9 cellular contexts compared by ENCODE assay signal in the genomic region with DNA sequence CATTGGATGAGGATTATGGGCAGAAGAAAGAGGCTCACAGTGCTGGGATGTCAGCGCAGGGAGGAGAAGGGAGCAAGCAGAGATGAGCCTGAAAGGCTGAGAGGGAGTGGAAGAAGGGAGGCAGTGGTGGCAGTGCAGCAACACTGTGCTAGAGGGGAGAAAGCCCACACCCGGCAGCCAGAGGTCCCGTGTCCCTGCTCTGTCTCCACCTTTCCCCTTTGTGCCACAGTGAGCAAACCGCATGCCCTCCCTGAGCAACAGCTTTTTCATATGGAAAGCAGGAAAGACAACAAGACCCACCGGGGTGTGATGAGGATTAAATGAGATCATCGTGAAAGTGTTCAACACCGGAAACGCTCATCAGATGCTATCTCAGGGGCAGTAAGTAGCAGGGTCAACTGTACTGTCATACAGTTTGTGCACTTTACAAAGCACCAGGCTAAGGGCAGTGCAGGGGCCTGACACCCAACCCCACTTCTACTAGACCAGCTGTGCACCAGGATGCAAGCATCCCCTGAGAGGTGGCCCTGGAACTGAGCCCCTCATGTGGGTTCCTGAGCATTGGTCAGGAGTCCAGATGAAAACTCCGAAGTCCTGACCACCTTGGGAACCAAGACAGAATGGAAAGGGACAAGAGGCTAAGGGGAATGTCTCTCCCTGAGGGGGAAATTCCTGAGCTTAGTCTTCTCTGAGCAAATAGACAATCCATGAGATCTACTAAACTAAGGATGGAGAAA. TPM values are rescaled to one million over a fixed set of nuclear protein-coding genes. Genes with fewer than 3 reads are reported as not detected.
DNase-seq lines count a peak whose midpoint lies in the region; ATAC-seq and TF ChIP-seq lines count a peak whose summit lies in the region.
"Had no signal": no experiment of that assay in that cellular context is flagged by ENCODE, and none has a peak within 500 bp of the region (broad histone marks: within the 10 kb centered on the region; RNA-seq: fewer than 3 reads in every experiment).

No MANE protein-coding gene starts in this region.

- no peaks in the 10 kb centered on the region for H3K79me2 ChIP-seq in SK-N-SH (ENCODE audit: insufficient read depth)
- no peaks in the 10 kb centered on the region for H3K79me2 ChIP-seq in smooth muscle cell (ENCODE audit: low read depth)

- POLR2A ChIA-PET in SK-N-SH (lab: Yijun Ruan, JAX) = interaction anchor here (1.3 kb wide), 1 partner anchor 40 kb away, joined by 3 read pairs; no protein-coding TSS in a partner anchor

- TF ChIP-seq CTCF in SK-N-SH (IDR thresholded peaks at IDR 0.05) (no peak), smooth muscle cell (IDR thresholded peaks at IDR 0.05; ENCODE audit: borderline replicate concordance, insufficient read depth, poor library complexity, severe bottlenecking) (no peak)

- 0 out of 2 replicates have a peak overlapping the region, but pooled peaks have one; percentile 11 for H3K4me2 ChIP-seq in SK-N-SH
- peak overlapping the region; percentile 55 for H3K4me2 ChIP-seq in smooth muscle cell

- H2AFZ ChIP-seq in SK-N-SH (ENCODE audit: low read depth) = no peak overlapping the region; the same call in 1 of the 2 replicates
- peak overlapping the region; percentile 37 for H2AFZ ChIP-seq in smooth muscle cell (ENCODE audit: low read depth)

- peaks cover 12% of the 10 kb centered on the region for H3K4me1 Mint-ChIP-seq in activated naive CD8-positive, alpha-beta T cell (ENCODE audit: low read depth)
- peaks cover 8% of the 10 kb centered on the region for H3K4me1 Mint-ChIP-seq in activated naive CD8-positive, alpha-beta T cell treated with anti-CD3 and anti-CD28 coated beads for 36 hours

- no peak for TF ChIP-seq RAD21 in SK-N-SH (IDR thresholded peaks at IDR 0.05; ENCODE audit: low read length)

- H3K9me3 Mint-ChIP-seq in activated naive CD8-positive, alpha-beta T cell (ENCODE audit: low read depth) = no peaks in the 10 kb centered on the region
- no peaks in the 10 kb centered on the region for H3K9me3 Mint-ChIP-seq in activated naive CD8-positive, alpha-beta T cell treated with anti-CD3 and anti-CD28 coated beads for 36 hours
- H3K9me3 Mint-ChIP-seq: activated naive CD4-positive, alpha-beta T cell treated with anti-CD3 and anti-CD28 coated beads, Interleukin-2, amount 50 U/mL, for 24 hours had no signal

- 46% methylated on average over 9 of the region's 9 CpGs for WGBS in SK-N-SH (ENCODE audit: low lambda C conversion rate)
- WGBS in smooth muscle cell (ENCODE audit: low lambda C conversion rate) = 15% methylated on average over 9 of the region's 9 CpGs

- H3K9ac ChIP-seq in SK-N-SH (no peak overlapping the region), smooth muscle cell (ENCODE audit: low read depth) (no peak overlapping the region)

- H3K4me1 ChIP-seq in SK-N-SH (ENCODE audit: control insufficient read depth in 1 of 2, insufficient read depth in 2 of 2, low read depth in 1 of 2, low read length in 1 of 2) = peaks cover 0 to 9% of the 10 kb centered on the region in 2 experiments; a peak in 2 of 4 replicates
- H3K4me1 ChIP-seq in smooth muscle cell (ENCODE audit: low read depth) = peaks cover 10% of the 10 kb centered on the region

- peak; percentile 43 for ATAC-seq in Right ventricle myocardium superior (ENCODE audit: poor library complexity)
- no peak for ATAC-seq in HG02840 (IDR thresholded peaks at IDR 0.05; ENCODE audit: low FRiP score, unreplicated experiment)

- H3K9me3 ChIP-seq in SK-N-SH (no peaks in the 10 kb centered on the region), smooth muscle cell (replicated peaks; ENCODE audit: low read depth) (no peaks in the 10 kb centered on the region)

- H3K27me3 ChIP-seq in SK-N-SH (ENCODE audit: insufficient read depth) (no peaks in the 10 kb centered on the region), smooth muscle cell (ENCODE audit: low read depth) (no peaks in the 10 kb centered on the region)

- CTCF ChIA-PET in SK-N-SH (lab: Yijun Ruan, JAX) = interaction anchor here (0.6 to 8.4 kb wide), 34 partner anchors 12 to 352 kb away, joined by 3 to 100 read pairs (median 6); partner anchors contain the start of genes IGSF8, NCSTN, NHLH1 and PEX19

- H3F3A ChIP-seq in SK-N-SH (replicated peaks; ENCODE audit: insufficient read depth) = no peaks in the 10 kb centered on the region
- no peaks in the 10 kb centered on the region for H3F3A ChIP-seq in smooth muscle cell (ENCODE audit: low read depth)

- peak overlapping the region; percentile 33 for H3K4me3 Mint-ChIP-seq in activated naive CD8-positive, alpha-beta T cell
- no peak overlapping the region for H3K4me3 Mint-ChIP-seq in activated naive CD8-positive, alpha-beta T cell treated with anti-CD3 and anti-CD28 coated beads for 36 hours
- H3K4me3 Mint-ChIP-seq: activated naive CD4-positive, alpha-beta T cell treated with anti-CD3 and anti-CD28 coated beads, Interleukin-2, amount 50 U/mL, for 24 hours had no signal

- no peak overlapping the region for H3K27ac ChIP-seq in SK-N-SH (ENCODE audit: low read depth in 2 of 2, low read length in 1 of 2)
- H3K27ac ChIP-seq in smooth muscle cell (ENCODE audit: low read depth) = no peak overlapping the region

- H3K27me3 Mint-ChIP-seq in activated naive CD8-positive, alpha-beta T cell = no peaks in the 10 kb centered on the region
- H3K27me3 Mint-ChIP-seq in activated naive CD8-positive, alpha-beta T cell treated with anti-CD3 and anti-CD28 coated beads for 36 hours = no peaks in the 10 kb centered on the region
- H3K27me3 Mint-ChIP-seq: activated naive CD4-positive, alpha-beta T cell treated with anti-CD3 and anti-CD28 coated beads, Interleukin-2, amount 50 U/mL, for 24 hours had no signal

- TF ChIP-seq EP300 in SK-N-SH (IDR thresholded peaks at IDR 0.05; ENCODE audit: borderline replicate concordance in 1 of 2, low read depth in 1 of 2, low read length in 1 of 2) = no peak

- H3K4me3 ChIP-seq in SK-N-SH (ENCODE audit: low read depth in 2 of 2, low read length in 1 of 2) (no peak overlapping the region), smooth muscle cell (no peak overlapping the region)

- no peaks in the 10 kb centered on the region for H4K20me1 ChIP-seq in SK-N-SH (ENCODE audit: insufficient read depth)
- H4K20me1 ChIP-seq in smooth muscle cell (ENCODE audit: low read depth) = no peaks in the 10 kb centered on the region

- H3K36me3 ChIP-seq in SK-N-SH (replicated peaks in 1 of 2; ENCODE audit: control insufficient read depth in 1 of 2, insufficient read depth in 2 of 2, low read length in 1 of 2) (no peaks in the 10 kb centered on the region), smooth muscle cell (ENCODE audit: low read depth) (no peaks in the 10 kb centered on the region)

- no peaks in the 10 kb centered on the region for H3K36me3 Mint-ChIP-seq in activated naive CD8-positive, alpha-beta T cell
- no peaks in the 10 kb centered on the region for H3K36me3 Mint-ChIP-seq in activated naive CD8-positive, alpha-beta T cell treated with anti-CD3 and anti-CD28 coated beads for 36 hours
- H3K36me3 Mint-ChIP-seq: activated naive CD4-positive, alpha-beta T cell treated with anti-CD3 and anti-CD28 coated beads, Interleukin-2, amount 50 U/mL, for 24 hours had no signal

- no peaks in the 10 kb centered on the region for H3K9me2 ChIP-seq in SK-N-SH

- DNase-seq in activated naive CD8-positive, alpha-beta T cell treated with anti-CD3 and anti-CD28 coated beads for 36 hours = no peak
- DNase-seq in SK-N-SH = no peak
- DNase-seq in Right ventricle myocardium superior = no peak
- no peak for DNase-seq in smooth muscle cell (lab: John Stamatoyannopoulos, UW; ENCODE audit: unreplicated experiment)
- DNase-seq in NCI-H1930 (lab: John Stamatoyannopoulos, UW) = no peak
- DNase-seq in DMS79 treated with DMSO at 0.1 percent for 48 hours (lab: John Stamatoyannopoulos, UW) = no peak

- intact Hi-C loops in Right ventricle myocardium superior (cut with DNase I) = loop anchor here (10.0 kb wide), 1 partner anchor 291 kb away; the partner anchor contains the start of gene KCNJ9

- no peak overlapping the region for H3K27ac Mint-ChIP-seq in activated naive CD8-positive, alpha-beta T cell
- H3K27ac Mint-ChIP-seq in activated naive CD8-positive, alpha-beta T cell treated with anti-CD3 and anti-CD28 coated beads for 36 hours = no peak overlapping the region
- H3K27ac Mint-ChIP-seq: activated naive CD4-positive, alpha-beta T cell treated with anti-CD3 and anti-CD28 coated beads, Interleukin-2, amount 50 U/mL, for 24 hours had no signal

TF ChIP-seq in SK-N-SH, 30 proteins besides CTCF, POLR2A, EP300 and RAD21 (continues in another document):
- TF ChIP-seq TEAD4 (IDR thresholded peaks at IDR 0.05; ENCODE audit: borderline replicate concordance, insufficient read depth) = no peak
- no peak for TF ChIP-seq RFX5 (IDR thresholded peaks at IDR 0.05; ENCODE audit: low read length)

RNA-seq across cellular contexts. Expression of gene NHLH1, which starts 9.1 kb away (rescaled TPM):
- total RNA-seq in activated naive CD8-positive, alpha-beta T cell treated with anti-CD3 and anti-CD28 coated beads for 36 hours = under 1 TPM; 0.34 to 0.52 TPM
- polyA plus RNA-seq in SK-N-SH (2012; rRNA removed) (0.16 and 0.18 TPM in 2 replicates), smooth muscle cell (0.27 and 0.46 TPM in 2 replicates)
- 0.04 and 0.09 TPM in 2 replicates for polyA plus RNA-seq in SK-N-SH (2012; cell fraction: cytosol; rRNA removed)
- polyA plus RNA-seq in SK-N-SH (2012; cell fraction: nucleus; rRNA removed) = 0.45 and 0.56 TPM in 2 replicates
- total RNA-seq in Right ventricle myocardium superior (not detected), smooth muscle cell (0.99 TPM in 1 of 2 replicates, not detected in the other)

RNA-seq across cellular contexts. Expression of gene VANGL2, which starts 24.4 kb away (rescaled TPM):
- total RNA-seq in activated naive CD8-positive, alpha-beta T cell treated with anti-CD3 and anti-CD28 coated beads for 36 hours = under 1 TPM; 0.24 to 0.31 TPM
- polyA plus RNA-seq in SK-N-SH (2012; rRNA removed) = 13.4 and 17.5 TPM in 2 replicates
- polyA plus RNA-seq in SK-N-SH (2012; cell fraction: cytosol; rRNA removed) = 9.1 and 11.0 TPM in 2 replicates
- 26.6 and 32.0 TPM in 2 replicates for polyA plus RNA-seq in SK-N-SH (2012; cell fraction: nucleus; rRNA removed)
- 1.9 TPM for total RNA-seq in Right ventricle myocardium superior
- 12.2 and 12.6 TPM in 2 replicates for total RNA-seq in smooth muscle cell
- polyA plus RNA-seq in smooth muscle cell = 7.1 and 8.3 TPM in 2 replicates

RNA-seq across cellular contexts. Expression of gene NCSTN, which starts 32.8 kb away (rescaled TPM):
- 10 to 100 TPM; 49.5 to 53.5 TPM for total RNA-seq in activated naive CD8-positive, alpha-beta T cell treated with anti-CD3 and anti-CD28 coated beads for 36 hours
- polyA plus RNA-seq in SK-N-SH (2012; rRNA removed) = 165 and 226 TPM in 2 replicates
- 119 and 142 TPM in 2 replicates for polyA plus RNA-seq in SK-N-SH (2012; cell fraction: cytosol; rRNA removed)
- 207 and 239 TPM in 2 replicates for polyA plus RNA-seq in SK-N-SH (2012; cell fraction: nucleus; rRNA removed)
- 57.9 TPM for total RNA-seq in Right ventricle myocardium superior
- 67.4 and 73.4 TPM in 2 replicates for total RNA-seq in smooth muscle cell
- polyA plus RNA-seq in smooth muscle cell = 67.6 and 81.4 TPM in 2 replicates

RNA-seq across cellular contexts. Expression of gene COPA, which starts 32.9 kb away (rescaled TPM):
- 100 to 1,000 TPM; 110 to 119 TPM for total RNA-seq in activated naive CD8-positive, alpha-beta T cell treated with anti-CD3 and anti-CD28 coated beads for 36 hours
- polyA plus RNA-seq in SK-N-SH (2012; rRNA removed) (91.4 and 122 TPM in 2 replicates), smooth muscle cell (182 and 196 TPM in 2 replicates)
- polyA plus RNA-seq in SK-N-SH (2012; cell fraction: cytosol; rRNA removed) = 86.6 and 96.8 TPM in 2 replicates
- polyA plus RNA-seq in SK-N-SH (2012; cell fraction: nucleus; rRNA removed) = 105 and 128 TPM in 2 replicates
- total RNA-seq in Right ventricle myocardium superior (83.9 TPM), smooth muscle cell (171 and 197 TPM in 2 replicates)
